In genomic region chr3:77807312-77807711, GRCh38 we compare ENCODE assay signal across 10 cellular contexts.
"Had no signal": no experiment of that assay in that cellular context is flagged by ENCODE, and none has a peak within 500 bp of the region (broad histone marks: within the 10 kb centered on the region; RNA-seq: fewer than 3 reads in every experiment).

No MANE protein-coding gene starts in this region.

- DNase-seq: GM23248, GOT3, H7, HFFc6, Karpas-422, KBM-7 had no signal

- H3K4me2 ChIP-seq: KMS-11 had no signal

- H3K27ac Mint-ChIP-seq: HFFc6 had no signal

- H3K9me3 ChIP-seq: HAP-1 had no signal

- ATAC-seq: HCT116 had no signal

- H3K4me3 Mint-ChIP-seq: HFFc6 had no signal

- H3K9me3 Mint-ChIP-seq: HFFc6 had no signal

- H3K36me3 ChIP-seq: HAP-1 had no signal

- H2AFZ ChIP-seq: GM23248 had no signal

- H3K9ac ChIP-seq: GM23248, KMS-11 had no signal

- FAIRE-seq: HTR-8/SVneo had no signal

- H3K27ac ChIP-seq: GM23248, KMS-11 had no signal

- H3K4me3 ChIP-seq: GM23248, HAP-1 had no signal

- H3K4me1 ChIP-seq: HAP-1 had no signal
